17 cellular contexts compared by ENCODE assay signal in genomic region chr1:17594690-17595601, GRCh38. TPM values are rescaled to one million over a fixed set of nuclear protein-coding genes. Genes with fewer than 3 reads are reported as not detected.
DNase-seq lines count a peak whose midpoint lies in the region; ATAC-seq and TF ChIP-seq lines count a peak whose summit lies in the region.
"Had no signal": no experiment of that assay in that cellular context is flagged by ENCODE, and none has a peak within 500 bp of the region (broad histone marks: within the 10 kb centered on the region; RNA-seq: fewer than 3 reads in every experiment).

No MANE protein-coding gene starts in this region.

- H3K9me3 ChIP-seq in left ventricle myocardium inferior (replicated peaks) (no peaks in the 10 kb centered on the region), Peyer's patch (no peaks in the 10 kb centered on the region), upper lobe of right lung (no peaks in the 10 kb centered on the region)

- POLR2A ChIA-PET in GM10248 (lab: Yijun Ruan, JAX) = no interaction called here

- DNase-seq in left ventricle myocardium inferior (no peak), Right ventricle myocardium superior (no peak), Peyer's patch (no peak), fibroblast of peridontal ligament (ENCODE audit: extremely low read depth) (peak; percentile 71), upper lobe of right lung (no peak), activated T-cell treated with anti-CD3 and anti-CD28 coated beads for 4 hours (no peak), GM10248 (ENCODE audit: extremely low spot score) (no peak)
- no peak for DNase-seq in stimulated activated CD4-positive, alpha-beta T cell treated with anti-CD3 and anti-CD28 coated beads, Interleukin-2, amount 100 ng/mL, for 48 hours
- DNase-seq: activated CD4-positive, alpha-beta T cell treated with anti-CD3 and anti-CD28 coated beads, Interleukin-2, amount 50 U/mL, for 4 hours; activated T-cell treated with anti-CD3 and anti-CD28 coated beads, Interleukin-2, amount 50 U/mL, for 72 hours; amygdala; NCI-H187; NCI-H526 treated with DMSO at 0.1 percent for 48 hours; nephron progenitor cell had no signal

- H3K27me3 ChIP-seq in left ventricle myocardium inferior (ENCODE audit: low read depth) (no peaks in the 10 kb centered on the region), Peyer's patch (no peaks in the 10 kb centered on the region), upper lobe of right lung (no peaks in the 10 kb centered on the region)

- intact Hi-C loops in left ventricle myocardium inferior (cut with micrococcal nuclease) (no loop called here), Right ventricle myocardium superior (cut with DNase I) (no loop called here), upper lobe of right lung (cut with DNase I) (no loop called here)

- H3K4me3 ChIP-seq in left ventricle myocardium inferior = no peak overlapping the region
- H3K4me3 ChIP-seq in Peyer's patch = no peak overlapping the region
- no peak overlapping the region for H3K4me3 ChIP-seq in upper lobe of right lung

- no peaks in the 10 kb centered on the region for H3K36me3 ChIP-seq in left ventricle myocardium inferior
- H3K36me3 ChIP-seq in Peyer's patch = peaks cover 0 to 5% (median 0%) of the 10 kb centered on the region in 3 donors
- H3K36me3 ChIP-seq in upper lobe of right lung = no peaks in the 10 kb centered on the region

- ATAC-seq in Right ventricle myocardium superior (ENCODE audit: poor library complexity) (no peak), upper lobe of right lung (peak; percentile 15)
- ATAC-seq: activated T-cell treated with anti-CD3 and anti-CD28 coated beads, Interleukin-2, amount 50 U/mL, for 72 hours; sciatic nerve; stimulated activated memory B cell treated with anti-CD40 and anti-IgM and Interleukin-4, amounts not matched to agents 10 μg/mL and 1 μg/mL and 100 μg/mL, for 72 hours had no signal

- TF ChIP-seq CTCF in left ventricle myocardium inferior (IDR thresholded peaks at IDR 0.05; ENCODE audit: borderline replicate concordance) (no peak), Peyer's patch (IDR thresholded peaks at IDR 0.05) (no peak), upper lobe of right lung (IDR thresholded peaks at IDR 0.05) (no peak), GM10248 (IDR thresholded peaks at IDR 0.05; ENCODE audit: control extremely low read depth, extremely low read depth, low read depth, missing control alignments) (no peak)

- TF ChIP-seq POLR2A in Peyer's patch (IDR thresholded peaks at IDR 0.05) = no peak

- CTCF ChIA-PET in GM10248 (lab: Yijun Ruan, JAX) = interaction anchor here (1.5 to 1.7 kb wide), 2 partner anchors 12 kb away, joined by 3 to 7 read pairs; no protein-coding TSS in a partner anchor

- peaks cover 82% of the 10 kb centered on the region for H3K4me1 ChIP-seq in left ventricle myocardium inferior
- H3K4me1 ChIP-seq in Peyer's patch = peaks cover 0 to 56% (median 4%) of the 10 kb centered on the region in 4 donors
- H3K4me1 ChIP-seq in upper lobe of right lung = peaks cover 4% of the 10 kb centered on the region

- H3K27ac ChIP-seq in left ventricle myocardium inferior (replicated peaks) = peak overlapping the region; percentile 84
- peak overlapping the region in 3 of 4 donors; percentile 64 to 90 (median 90) for H3K27ac ChIP-seq in Peyer's patch
- H3K27ac ChIP-seq in upper lobe of right lung = no peak overlapping the region
- H3K27ac ChIP-seq: RWPE1 had no signal

RNA-seq across cellular contexts. Expression of gene ARHGEF10L, which starts 55.4 kb away (rescaled TPM):
- total RNA-seq in left ventricle myocardium inferior (59.1 TPM), Right ventricle myocardium superior (55.6 TPM), Peyer's patch (100 to 1,000 TPM in 3 of 4 donors, 10 to 100 TPM in 1; 72.7 to 177 (median 156) TPM), upper lobe of right lung (34.1 TPM)
- total RNA-seq: activated T-cell treated with anti-CD3 and anti-CD28 coated beads, Interleukin-2, amount 50 U/mL, for 72 hours had no signal
